ENCODE assay signal across 7 cellular contexts in the genomic region with DNA sequence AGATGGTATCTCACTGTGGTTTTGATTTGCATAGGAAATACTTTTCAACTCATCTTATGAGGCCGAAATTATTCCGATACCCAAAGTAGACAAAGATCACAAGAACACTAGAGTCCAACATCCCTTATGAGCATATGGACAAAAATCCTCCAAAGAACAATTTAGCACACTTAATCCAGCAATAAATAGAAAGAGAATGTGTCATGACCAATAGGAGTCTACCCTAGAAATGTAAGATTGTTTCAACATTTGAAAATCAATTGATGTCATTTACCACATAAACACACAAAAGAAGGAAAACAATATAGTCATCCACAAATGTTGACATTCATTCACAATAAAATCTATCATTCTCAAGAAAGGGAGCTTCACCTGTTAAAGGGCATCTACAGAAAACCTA.
"Had no signal": no experiment of that assay in that cellular context is flagged by ENCODE, and none has a peak within 500 bp of the region (broad histone marks: within the 10 kb centered on the region; RNA-seq: fewer than 3 reads in every experiment).

No MANE protein-coding gene starts in this region.

- H3K9ac ChIP-seq: KMS-11 had no signal

- ATAC-seq: K562 had no signal

- H3K4me3 ChIP-seq: K562 had no signal

- H3K4me2 ChIP-seq: KMS-11 had no signal

- DNase-seq: IMR-90, KBM-7, KG1 had no signal

- FAIRE-seq: HTR-8/SVneo, K562 had no signal

- H3K27ac ChIP-seq: HL-60, KMS-11 had no signal
